ENCODE assay signal across 12 cellular contexts in genomic region chr2:33929467-33929866, GRCh38.
DNase-seq lines count a peak whose midpoint lies in the region; ATAC-seq and TF ChIP-seq lines count a peak whose summit lies in the region.
"Had no signal": no experiment of that assay in that cellular context is flagged by ENCODE, and none has a peak within 500 bp of the region (broad histone marks: within the 10 kb centered on the region; RNA-seq: fewer than 3 reads in every experiment).

No MANE protein-coding gene starts in this region.

- no peak for TF ChIP-seq CTCF in GM06990 (IDR thresholded peaks at IDR 0.05; ENCODE audit: insufficient read depth, low read length, poor library complexity, severe bottlenecking)
- no peak for TF ChIP-seq CTCF in lower leg skin (IDR thresholded peaks at IDR 0.05)

- 93 to 97% methylated on average over 4 of the region's 4 CpGs for WGBS in lower leg skin, 2 donors

- H3K4me1 ChIP-seq in SJCRH30 = no peaks in the 10 kb centered on the region
- H3K4me1 ChIP-seq: Caco-2 had no signal

- DNase-seq in GM06990 (ENCODE audit: extremely low read depth, insufficient read length) = peak; percentile 42
- no peak for DNase-seq in lower leg skin (ENCODE audit: low spot score in 2 of 2)
- DNase-seq in SJCRH30 = no peak
- no peak for DNase-seq in NCI-H1048 (lab: John Stamatoyannopoulos, UW)
- DNase-seq in DMS153 treated with DMSO at 0.1 percent for 48 hours (lab: John Stamatoyannopoulos, UW; ENCODE audit: unreplicated experiment) = no peak
- DNase-seq: Caco-2; dermis blood vessel endothelial cell; MG63; stimulated activated CD4-positive, alpha-beta T cell treated with anti-CD3 and anti-CD28 coated beads, Interleukin-4, amount 100 ng/mL, for 4 hours had no signal

- no peaks in the 10 kb centered on the region for H3K9me3 ChIP-seq in SJCRH30 (replicated peaks)
- H3K9me3 ChIP-seq: Caco-2, MG63 had no signal

- no peak for TF ChIP-seq POLR2A in lower leg skin (IDR thresholded peaks at IDR 0.05)

- ATAC-seq in GM19324 (IDR thresholded peaks at IDR 0.05; ENCODE audit: low FRiP score, unreplicated experiment) (peak; percentile 83), HG02588 (IDR thresholded peaks at IDR 0.05; ENCODE audit: unreplicated experiment) (peak; percentile 96), HG03196 (IDR thresholded peaks at IDR 0.05; ENCODE audit: unreplicated experiment) (peak; percentile 97)

- H3K4me3 ChIP-seq in GM06990 (replicated peaks; ENCODE audit: low read depth, low read length) = no peak overlapping the region
- no peak overlapping the region for H3K4me3 ChIP-seq in lower leg skin (ENCODE audit: low read depth, poor library complexity, severe bottlenecking)
- H3K4me3 ChIP-seq in SJCRH30 = no peak overlapping the region
- H3K4me3 ChIP-seq: MG63 had no signal

- intact Hi-C loops in lower leg skin (cut with DNase I; ENCODE audit: low total_unique reads) = no loop called here

- H3K27ac ChIP-seq in SJCRH30 = no peak overlapping the region

- H3K36me3 ChIP-seq in GM06990 (ENCODE audit: control insufficient read depth, insufficient read depth, low read length) (no peaks in the 10 kb centered on the region), SJCRH30 (no peaks in the 10 kb centered on the region)
- H3K36me3 ChIP-seq: MG63 had no signal

- H3K27me3 ChIP-seq in GM06990 (replicated peaks; ENCODE audit: control insufficient read depth, insufficient read depth, low read length) (no peaks in the 10 kb centered on the region), SJCRH30 (no peaks in the 10 kb centered on the region)
- H3K27me3 ChIP-seq: MG63 had no signal
